24 cellular contexts compared by ENCODE assay signal in the genomic region with DNA sequence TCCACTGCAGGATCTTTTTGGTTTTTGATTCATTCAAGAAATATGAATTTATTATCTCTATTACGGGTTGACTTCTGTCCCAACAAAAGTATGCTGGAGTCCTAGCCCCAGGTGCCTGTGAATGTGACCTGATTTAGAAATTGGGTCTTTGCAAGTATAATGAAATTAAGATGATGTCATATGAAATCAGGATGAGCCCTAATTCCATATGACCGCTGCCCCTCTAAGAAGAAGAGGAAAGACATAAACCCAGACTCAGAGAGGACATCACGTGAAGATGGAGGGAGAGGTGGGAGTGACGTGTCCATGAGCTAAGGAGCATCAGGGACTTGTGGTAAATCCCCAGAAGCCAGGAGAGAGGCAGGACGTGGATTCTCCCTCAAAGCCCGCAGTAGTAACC.
"Had no signal": no experiment of that assay in that cellular context is flagged by ENCODE, and none has a peak within 500 bp of the region (broad histone marks: within the 10 kb centered on the region; RNA-seq: fewer than 3 reads in every experiment).

No MANE protein-coding gene starts in this region.

- H3K36me3 Mint-ChIP-seq: activated CD4-positive, alpha-beta memory T cell treated with anti-CD3 and anti-CD28 coated beads for 36 hours had no signal

- H3K36me3 ChIP-seq: adrenal gland, cardiac muscle cell, gastrocnemius medialis, heart left ventricle, left ventricle myocardium inferior, tibial nerve had no signal

- H3K4me3 Mint-ChIP-seq: activated CD4-positive, alpha-beta memory T cell treated with anti-CD3 and anti-CD28 coated beads for 36 hours; activated T-helper 1 cell treated with anti-CD3 and anti-CD28 coated beads, Interleukin-12 subunit alpha, Interleukin-12 subunit beta, Interleukin-2, Interleukin-4 antibody, amounts not matched to agents 30 ng/mL and 10 ng/mL and 1 ng/mL, durations not matched to agents 14 hours and 24 hours and 36 hours; dendritic cell treated with granulocyte-macrophage colony-stimulating factor and Interleukin-4, amounts not matched to agents 40 ng/mL and 50 ng/mL, for 4 days; immature natural killer cell; nephron; T-helper 2 cell treated with Interferon-gamma antibody and Interleukin-4, amounts not matched to agents 5 μg/mL and 100 μg/mL, for 36 hours had no signal

- H3K4me3 ChIP-seq: adrenal gland, cardiac muscle cell, gastrocnemius medialis, heart left ventricle, left ventricle myocardium inferior, tibial nerve had no signal

- H3K9me3 Mint-ChIP-seq: activated CD4-positive, alpha-beta memory T cell treated with anti-CD3 and anti-CD28 coated beads for 36 hours; activated T-helper 1 cell treated with anti-CD3 and anti-CD28 coated beads, Interleukin-12 subunit alpha, Interleukin-12 subunit beta, Interleukin-2, Interleukin-4 antibody, amounts not matched to agents 30 ng/mL and 10 ng/mL and 1 ng/mL, durations not matched to agents 14 hours and 24 hours and 36 hours; nephron; T-helper 2 cell treated with Interferon-gamma antibody and Interleukin-4, amounts not matched to agents 5 μg/mL and 100 μg/mL, for 36 hours had no signal

- H3K27ac Mint-ChIP-seq: activated CD4-positive, alpha-beta memory T cell treated with anti-CD3 and anti-CD28 coated beads for 36 hours; activated naive CD4-positive, alpha-beta T cell treated with anti-CD3 and anti-CD28 coated beads, Interleukin-2, amount 50 U/mL, for 72 hours; activated T-helper 1 cell treated with anti-CD3 and anti-CD28 coated beads, Interleukin-12 subunit alpha, Interleukin-12 subunit beta, Interleukin-2, Interleukin-4 antibody, amounts not matched to agents 30 ng/mL and 10 ng/mL and 1 ng/mL, durations not matched to agents 14 hours and 24 hours and 36 hours; dendritic cell treated with granulocyte-macrophage colony-stimulating factor and Interleukin-4, amounts not matched to agents 40 ng/mL and 50 ng/mL, for 4 days; nephron; T-helper 2 cell treated with Interferon-gamma antibody and Interleukin-4, amounts not matched to agents 5 μg/mL and 100 μg/mL, for 36 hours had no signal

- FAIRE-seq: TTC549 had no signal

- ATAC-seq: activated naive CD4-positive, alpha-beta T cell treated with anti-CD3 and anti-CD28 coated beads, Interleukin-2, amount 50 U/mL, for 72 hours; esophagus mucosa; gastrocnemius medialis; heart left ventricle; stimulated activated naive CD8-positive, alpha-beta T cell treated with anti-CD3 and anti-CD28 coated beads, Interleukin-15, Interleukin-2, amounts not matched to agents 100 U/mL and 50 U/mL, for 24 hours had no signal

- H3K9me3 ChIP-seq: adrenal gland, gastrocnemius medialis, tibial nerve had no signal

- H3K27me3 ChIP-seq: adrenal gland, cardiac muscle cell, gastrocnemius medialis, heart left ventricle, tibial nerve had no signal

- DNase-seq: activated CD4-positive, alpha-beta memory T cell treated with anti-CD3 and anti-CD28 coated beads for 36 hours; activated CD4-positive, alpha-beta T cell treated with anti-CD3 and anti-CD28 coated beads for 4 hours; activated gamma-delta T cell treated with Interleukin-2 at 50 U/mL for 16 hours; activated T-cell treated with anti-CD3 and anti-CD28 coated beads for 4 hours; adrenal gland; effector CD8-positive, alpha-beta T cell; gastrocnemius medialis; heart left ventricle; immature natural killer cell; left ventricle myocardium inferior; stimulated activated CD4-positive, alpha-beta T cell treated with anti-CD3 and anti-CD28 coated beads, Interleukin-12 subunit alpha, Interleukin-12 subunit beta, amount 100 ng/mL, for 4 hours; stimulated activated CD4-positive, alpha-beta T cell treated with anti-CD3 and anti-CD28 coated beads, Interleukin-1b, Interleukin-23, amount 100 ng/mL, for 48 hours; stimulated activated CD8-positive, alpha-beta memory T cell treated with anti-CD3 and anti-CD28 coated beads, Interleukin-4, amount 100 ng/mL, for 48 hours; stimulated activated naive CD8-positive, alpha-beta T cell treated with anti-CD3 and anti-CD28 coated beads, Interleukin-15, Interleukin-2, amounts not matched to agents 100 U/mL and 50 U/mL, for 24 hours; substantia nigra had no signal

- H3K4me1 ChIP-seq: adrenal gland, gastrocnemius medialis, heart left ventricle, left ventricle myocardium inferior had no signal

- H3K27ac ChIP-seq: adrenal gland, cardiac muscle cell, gastrocnemius medialis, heart left ventricle, left ventricle myocardium inferior, tibial nerve had no signal
